In genomic region chr17:66727634-66728570, GRCh38 we compare ENCODE assay signal across 9 cellular contexts.
DNase-seq lines count a peak whose midpoint lies in the region; ATAC-seq, FAIRE-seq and TF ChIP-seq lines count a peak whose summit lies in the region.
"Had no signal": no experiment of that assay in that cellular context is flagged by ENCODE, and none has a peak within 500 bp of the region (broad histone marks: within the 10 kb centered on the region; RNA-seq: fewer than 3 reads in every experiment).

No MANE protein-coding gene starts in this region.

- no peaks in the 10 kb centered on the region for H4K20me1 ChIP-seq in H1 (replicated peaks in 1 of 2; ENCODE audit: control insufficient read depth in 1 of 2, insufficient read depth in 2 of 2, low read length in 2 of 2)

- intact Hi-C loops in activated CD4-positive, alpha-beta T cell treated with anti-CD3 and anti-CD28 coated beads for 36 hours (cut with DNase I, micrococcal nuclease) = loop anchor here in 1 of 2 experiments (1.0 kb wide), 1 partner anchor 178 kb away; no protein-coding TSS in a partner anchor

- H3K14ac ChIP-seq in H1 (ENCODE audit: insufficient read length) = no peak overlapping the region

- TF ChIP-seq CTCF in GM12864 (IDR thresholded peaks at IDR 0.05; ENCODE audit: low read depth, low read length, missing control alignments) (peak; percentile 82), H1 (IDR thresholded peaks at IDR 0.05; ENCODE audit: control extremely low read depth in 1 of 3, insufficient read depth in 1 of 3, low read depth in 1 of 3, low read length in 3 of 3) (peak; percentile 82 to 92 (median 88))

- H2BK15ac ChIP-seq in H1 (ENCODE audit: low read length) (peak overlapping the region; percentile 61; the same call in 1 of the 2 replicates), mesendoderm (replicated peaks; ENCODE audit: low read depth) (no peak overlapping the region)

- TF ChIP-seq RAD21 in H1 (IDR thresholded peaks at IDR 0.05 in 1 of 2, conservative IDR thresholded peaks at IDR 0.05 in 1 of 2; ENCODE audit: low read depth in 2 of 2, low read length in 2 of 2) = peak; percentile 85 to 93

- H2BK12ac ChIP-seq in H1 (ENCODE audit: low read depth, low read length) = peak overlapping the region; percentile 86; the same call in 1 of the 2 replicates

- FAIRE-seq in H1 (lab: Jason Lieb, UNC) = peak; percentile 84

- no peak overlapping the region for H3K27ac Mint-ChIP-seq in activated CD4-positive, alpha-beta T cell treated with anti-CD3 and anti-CD28 coated beads for 36 hours
- H3K27ac Mint-ChIP-seq: dendritic cell treated with granulocyte-macrophage colony-stimulating factor and Interleukin-4, amounts not matched to agents 40 ng/mL and 50 ng/mL, for 4 days had no signal

- no peaks in the 10 kb centered on the region for H3K79me1 ChIP-seq in H1 (ENCODE audit: low read depth, low read length)
- H3K79me1 ChIP-seq in mesendoderm (ENCODE audit: low read length) = no peaks in the 10 kb centered on the region

- H3K4ac ChIP-seq in H1 (replicated peaks; ENCODE audit: insufficient read length, low read depth, low read length) (no peak overlapping the region), mesendoderm (ENCODE audit: low read depth, low read length) (no peak overlapping the region)

- no peak overlapping the region for H3K4me2 ChIP-seq in H1 (ENCODE audit: insufficient read depth in 1 of 2, low read depth in 2 of 2, low read length in 2 of 2)
- no peak overlapping the region for H3K4me2 ChIP-seq in mesendoderm (ENCODE audit: low read length)

- peaks cover 2% of the 10 kb centered on the region for H3K4me1 Mint-ChIP-seq in activated CD4-positive, alpha-beta T cell treated with anti-CD3 and anti-CD28 coated beads for 36 hours

- TF ChIP-seq POLR2A in H1 (IDR thresholded peaks at IDR 0.05; ENCODE audit: control extremely low read depth in 1 of 2, low read depth in 2 of 2, low read length in 2 of 2) = no peak

- H2AFZ ChIP-seq in H1 (ENCODE audit: low read length) = no peak overlapping the region

- DNase-seq in GM12864 (ENCODE audit: low read depth) = peak; percentile 18
- DNase-seq in NCI-H2227 treated with DMSO at 0.1 percent for 48 hours (lab: John Stamatoyannopoulos, UW) = peak; percentile 80
- DNase-seq in activated CD4-positive, alpha-beta T cell treated with anti-CD3 and anti-CD28 coated beads for 36 hours = peak; percentile 69
- peak; percentile 31 to 78 for DNase-seq in H1 (ENCODE audit: low read depth in 1 of 2, low spot score in 2 of 2)
- DNase-seq in mesendoderm = peak; percentile 84
- peak in 38 of 49 donors; percentile 12 to 75 (median 46) for DNase-seq in substantia nigra (lab: John Stamatoyannopoulos, UW)

- H3K23ac ChIP-seq in H1 (ENCODE audit: insufficient read length) (no peak overlapping the region), mesendoderm (ENCODE audit: low read length) (no peak overlapping the region)

- WGBS in H1 (ENCODE audit: extremely low coverage in 1 of 2, insufficient coverage in 1 of 2, insufficient read length in 1 of 2, insufficient replicate concordance in 2 of 2, low coverage in 1 of 2, low lambda C conversion rate in 2 of 2, missing lambda C conversion rate in 1 of 2), 2 experiments = 72% methylated on average over 17 of the region's 17 CpGs; no CpG with 5 or more reads in 1 of the 2 experiments
- no CpG with 5 or more reads among the region's 17 CpGs for WGBS in mesendoderm (ENCODE audit: extremely low coverage, insufficient coverage, low lambda C conversion rate)

- no peak overlapping the region; the same call in none of the 2 replicates for H2BK20ac ChIP-seq in H1 (ENCODE audit: low read length)

- H2BK5ac ChIP-seq in H1 (ENCODE audit: low read depth, low read length) (peak overlapping the region; percentile 69), mesendoderm (ENCODE audit: low read length) (no peak overlapping the region)

- H3K4me3 Mint-ChIP-seq in activated CD4-positive, alpha-beta T cell treated with anti-CD3 and anti-CD28 coated beads for 36 hours = no peak overlapping the region
- H3K4me3 Mint-ChIP-seq: dendritic cell treated with granulocyte-macrophage colony-stimulating factor and Interleukin-4, amounts not matched to agents 40 ng/mL and 50 ng/mL, for 4 days had no signal

- H3K36me3 Mint-ChIP-seq in activated CD4-positive, alpha-beta T cell treated with anti-CD3 and anti-CD28 coated beads for 36 hours (ENCODE audit: low read depth) = peaks cover 13% of the 10 kb centered on the region

- H4K8ac ChIP-seq in H1 (ENCODE audit: extremely low read depth, insufficient read depth, low read length) = no peak overlapping the region
- H4K8ac ChIP-seq in mesendoderm (ENCODE audit: low read depth, low read length) = no peak overlapping the region

- H3K56ac ChIP-seq in H1 (replicated peaks; ENCODE audit: insufficient read length, low read depth, low read length) = no peak overlapping the region
- H3K56ac ChIP-seq in mesendoderm (ENCODE audit: low read length) = peak overlapping the region; percentile 17

- H3K27me3 Mint-ChIP-seq in activated CD4-positive, alpha-beta T cell treated with anti-CD3 and anti-CD28 coated beads for 36 hours = no peaks in the 10 kb centered on the region
- H3K27me3 Mint-ChIP-seq: dendritic cell treated with granulocyte-macrophage colony-stimulating factor and Interleukin-4, amounts not matched to agents 40 ng/mL and 50 ng/mL, for 4 days had no signal

- H2BK120ac ChIP-seq in H1 (replicated peaks; ENCODE audit: low read depth, low read length) (no peak overlapping the region), mesendoderm (ENCODE audit: low read depth, low read length) (no peak overlapping the region)

- H3K23me2 ChIP-seq in H1 (ENCODE audit: low read depth, low read length) = no peaks in the 10 kb centered on the region

- peak overlapping the region; percentile 67; the same call in 1 of the 2 replicates for H2AK5ac ChIP-seq in H1 (ENCODE audit: low read depth, low read length)
- no peak overlapping the region for H2AK5ac ChIP-seq in mesendoderm (ENCODE audit: low read length)

- no peaks in the 10 kb centered on the region for H3K79me2 ChIP-seq in H1 (ENCODE audit: control insufficient read depth in 1 of 2, insufficient read depth in 2 of 2, low read length in 2 of 2)
- H3K79me2 ChIP-seq in mesendoderm (ENCODE audit: control insufficient read depth, insufficient read depth, low read length) = no peaks in the 10 kb centered on the region

- H3K36me3 ChIP-seq in H1 (ENCODE audit: control insufficient read depth in 2 of 4, insufficient read depth in 4 of 4, low read length in 3 of 4) (no peaks in the 10 kb centered on the region), mesendoderm (ENCODE audit: control insufficient read depth, insufficient read depth, low read length) (no peaks in the 10 kb centered on the region)

- H3K4me3 ChIP-seq in GM12864 (ENCODE audit: low read depth, low read length) (no peak overlapping the region), H1 (ENCODE audit: extremely low read depth in 1 of 4, insufficient read depth in 2 of 4, low read depth in 3 of 4, low read length in 4 of 4) (no peak overlapping the region), mesendoderm (ENCODE audit: low read length) (no peak overlapping the region)

- POLR2A ChIA-PET in activated CD4-positive, alpha-beta T cell treated with anti-CD3 and anti-CD28 coated beads for 36 hours (lab: Charles Lee) = no interaction called here
- POLR2A ChIA-PET in H1 (lab: Charles Lee; ENCODE audit: partially characterized antibody) = interaction anchor here (1.0 kb wide), 1 partner anchor 105 kb away, joined by 4 read pairs; no protein-coding TSS in a partner anchor

- H4K5ac ChIP-seq in H1 (ENCODE audit: insufficient read length, low read depth, low read length) (no peak overlapping the region), mesendoderm (ENCODE audit: low read length) (no peak overlapping the region)

- no peak for TF ChIP-seq EP300 in H1 (IDR thresholded peaks at IDR 0.05; ENCODE audit: borderline replicate concordance in 1 of 2, low read depth in 2 of 2, low read length in 2 of 2)

- H3K18ac ChIP-seq in H1 (ENCODE audit: extremely low read depth, low read length) (0 out of 2 replicates have a peak overlapping the region, but pooled peaks have one; percentile 68), mesendoderm (ENCODE audit: low read length) (no peak overlapping the region)

- H3K27me3 ChIP-seq in H1 (replicated peaks in 1 of 4; ENCODE audit: control insufficient read depth in 3 of 4, extremely low read depth in 1 of 4, insufficient read depth in 3 of 4, low read length in 3 of 4) (no peaks in the 10 kb centered on the region), mesendoderm (ENCODE audit: insufficient read depth, low read length, poor library complexity) (no peaks in the 10 kb centered on the region)

- H3K4me1 ChIP-seq in H1 (replicated peaks in 1 of 4; ENCODE audit: control insufficient read depth in 3 of 4, insufficient read depth in 4 of 4, low read length in 3 of 4) = peaks cover 9 to 26% (median 18%) of the 10 kb centered on the region in 4 experiments
- H3K4me1 ChIP-seq in mesendoderm (ENCODE audit: control insufficient read depth, low read depth, low read length) = peaks cover 3% of the 10 kb centered on the region

- H3K9ac ChIP-seq in H1 (replicated peaks in 1 of 4; ENCODE audit: extremely low read depth in 1 of 4, low read depth in 3 of 4, low read length in 3 of 4) (no peak overlapping the region), mesendoderm (ENCODE audit: low read length) (no peak overlapping the region)

- H4K91ac ChIP-seq in H1 (replicated peaks; ENCODE audit: insufficient read length, low read length) = peak overlapping the region; percentile 72

- CTCF ChIA-PET in activated CD4-positive, alpha-beta T cell treated with anti-CD3 and anti-CD28 coated beads for 36 hours (lab: Charles Lee) = interaction anchor here (0.5 to 1.5 kb wide), 7 partner anchors 13 to 709 kb away, joined by 3 to 5 read pairs (median 3); no protein-coding TSS in a partner anchor
- CTCF ChIA-PET in H1 (lab: Charles Lee; ENCODE audit: partially characterized antibody) = interaction anchor here (0.7 to 6.2 kb wide), 50 partner anchors 9 to 513 kb away, joined by 3 to 59 read pairs (median 4); partner anchors contain the start of gene CACNG5

- ATAC-seq in HG02973 (IDR thresholded peaks at IDR 0.05; ENCODE audit: unreplicated experiment) = peak; percentile 50
- ATAC-seq in activated CD4-positive, alpha-beta T cell treated with anti-CD3 and anti-CD28 coated beads for 36 hours = peak; percentile 80
- no peak for ATAC-seq in HG03095 (IDR thresholded peaks at IDR 0.05; ENCODE audit: unreplicated experiment)

- H3K27ac ChIP-seq in H1 (ENCODE audit: low read depth, low read length) (no peak overlapping the region), mesendoderm (ENCODE audit: low read depth, low read length) (no peak overlapping the region), substantia nigra (ENCODE audit: low read depth, low read length, poor library complexity, severe bottlenecking) (no peak overlapping the region)

- H3K9me3 Mint-ChIP-seq in activated CD4-positive, alpha-beta T cell treated with anti-CD3 and anti-CD28 coated beads for 36 hours (ENCODE audit: low read depth) = no peaks in the 10 kb centered on the region
- H3K9me3 Mint-ChIP-seq: dendritic cell treated with granulocyte-macrophage colony-stimulating factor and Interleukin-4, amounts not matched to agents 40 ng/mL and 50 ng/mL, for 4 days had no signal

- H3K9me3 ChIP-seq in H1 (ENCODE audit: insufficient read depth in 2 of 2, low read depth in 1 of 2, low read length in 1 of 2) = no peaks in the 10 kb centered on the region

TF ChIP-seq in H1, 55 proteins besides CTCF, POLR2A, EP300 and RAD21 (continues in another document):
- no peak for TF ChIP-seq SP2 (IDR thresholded peaks at IDR 0.05; ENCODE audit: low read length)

Comparison
In these comparisons a context has a peak if more than half of its experiments do, and no peak if none do; other contexts are left out.
1. DNase-seq: peak in every context shown above with its lines; median percentile 84 in mesendoderm; 80 in NCI-H2227 treated with DMSO at 0.1 percent for 48 hours; 69 in activated CD4-positive, alpha-beta T cell treated with anti-CD3 and anti-CD28 coated beads for 36 hours; 54 in H1; 46 in substantia nigra; 18 in GM12864.